Comparison of ENCODE assay signal across 8 cellular contexts in genomic region chr19:13115936-13116281, GRCh38. TPM values are rescaled to one million over a fixed set of nuclear protein-coding genes. Genes with fewer than 3 reads are reported as not detected.
DNase-seq lines count a peak whose midpoint lies in the region; ATAC-seq and TF ChIP-seq lines count a peak whose summit lies in the region.

No MANE protein-coding gene starts in this region.

- H3K4me3 ChIP-seq in adrenal gland (peak overlapping the region; percentile 71 to 97 (median 89)), liver (ENCODE audit: low read depth in 1 of 3, low read length in 3 of 3) (peak overlapping the region; percentile 73 to 100 (median 90)), thoracic aorta (peak overlapping the region; percentile 100)

- no peak for TF ChIP-seq RAD21 in liver (IDR thresholded peaks at IDR 0.05)

- H3K9me3 ChIP-seq in adrenal gland (replicated peaks in 1 of 3) (no peaks in the 10 kb centered on the region), liver (ENCODE audit: control insufficient read depth in 4 of 4, low read length in 3 of 4) (no peaks in the 10 kb centered on the region), thoracic aorta (no peaks in the 10 kb centered on the region)

- peak overlapping the region in 4 of 5 donors; percentile 42 to 85 (median 65) for H3K27ac ChIP-seq in adrenal gland
- peak overlapping the region; percentile 78 to 82 for H3K27ac ChIP-seq in liver (ENCODE audit: low read depth in 1 of 2, low read length in 2 of 2)
- H3K27ac ChIP-seq in thoracic aorta, result peak overlapping the region in 1 of 2 donors; percentile 67

- no peak for TF ChIP-seq POLR2A in adrenal gland (IDR thresholded peaks at IDR 0.05)

- peak overlapping the region; percentile 58 to 77 for H3K9ac ChIP-seq in liver (ENCODE audit: low read depth in 1 of 2, low read length in 2 of 2)

- H3K36me3 ChIP-seq in adrenal gland (replicated peaks in 1 of 2) (peaks cover 0 to 20% of the 10 kb centered on the region in 2 donors), liver (ENCODE audit: control insufficient read depth in 4 of 4, insufficient read depth in 3 of 4, low read depth in 1 of 4, low read length in 3 of 4) (peaks cover 0 to 6% (median 1%) of the 10 kb centered on the region in 4 donors), thoracic aorta (peaks cover 8% of the 10 kb centered on the region)

- no peak for TF ChIP-seq CTCF in adrenal gland (IDR thresholded peaks at IDR 0.05)
- TF ChIP-seq CTCF in liver (IDR thresholded peaks at IDR 0.05; ENCODE audit: low read depth, low read length, missing input control), result no peak
- no peak for TF ChIP-seq CTCF in thoracic aorta (IDR thresholded peaks at IDR 0.05)

- peaks cover 32 to 42% of the 10 kb centered on the region in 2 donors for H3K4me1 ChIP-seq in adrenal gland (replicated peaks in 1 of 2)
- peaks cover 12 to 40% (median 31%) of the 10 kb centered on the region in 4 donors for H3K4me1 ChIP-seq in liver (ENCODE audit: control insufficient read depth in 4 of 4, insufficient read depth in 4 of 4, low read length in 3 of 4)
- peaks cover 16 to 44% of the 10 kb centered on the region in 2 donors for H3K4me1 ChIP-seq in thoracic aorta (ENCODE audit: control insufficient read depth in 1 of 2, low read depth in 2 of 2)

- intact Hi-C loops in adrenal gland (cut with DNase I), result no loop called here

- H3K27me3 ChIP-seq in adrenal gland (no peaks in the 10 kb centered on the region), liver (ENCODE audit: control insufficient read depth in 4 of 4, insufficient read depth in 4 of 4, low read length in 3 of 4) (no peaks in the 10 kb centered on the region), thoracic aorta (replicated peaks; ENCODE audit: insufficient read depth) (no peaks in the 10 kb centered on the region)

- DNase-seq in activated CD4-positive, alpha-beta T cell treated with anti-CD3 and anti-CD28 coated beads for 48 hours, result peak; percentile 27
- no peak for DNase-seq in activated CD4-positive, alpha-beta T cell treated with anti-CD3 and anti-CD28 coated beads for 1 hour
- DNase-seq in adrenal gland (no peak), thoracic aorta (ENCODE audit: low spot score) (no peak)
- DNase-seq in stimulated activated naive CD4-positive, alpha-beta T cell (lab: John Stamatoyannopoulos, UW), result no peak

- 1 to 13% (median 4%) methylated on average over 3 to 18 of the region's 18 CpGs for WGBS in adrenal gland, 4 donors
- whole genome bisulfite sequencing in liver, result 1% methylated on average over 18 of the region's 18 CpGs

- ATAC-seq in thoracic aorta (ENCODE audit: insufficient number of reproducible peaks, low FRiP score, low read depth), result no peak
- ATAC-seq in GM21367 (IDR thresholded peaks at IDR 0.05; ENCODE audit: unreplicated experiment), result no peak
- ATAC-seq in GM19351 (IDR thresholded peaks at IDR 0.05; ENCODE audit: unreplicated experiment), result no peak

TF ChIP-seq in liver, 16 proteins besides CTCF, POLR2A, EP300 and RAD21:
- TF ChIP-seq ATF3 (IDR thresholded peaks at IDR 0.05), result no peak
- no peak for TF ChIP-seq GABPA (IDR thresholded peaks at IDR 0.05 in 1 of 2, conservative IDR thresholded peaks at IDR 0.05 in 1 of 2)
- TF ChIP-seq SP1 (IDR thresholded peaks at IDR 0.05), result no peak
- TF ChIP-seq RXRA (IDR thresholded peaks at IDR 0.05), result no peak
TF ChIP-seq in liver: peak in this region for 0.

RNA-seq across cellular contexts. Expression of gene TRMT1, which starts 0.6 kb away (rescaled TPM):
- 10 to 100 TPM; 13.4 to 48.0 (median 35.4) TPM for total RNA-seq in adrenal gland
- 100 to 1,000 TPM in 2 of 3 donors, 10 to 100 TPM in 1; 15.5 to 229 (median 120) TPM for polyA plus RNA-seq in adrenal gland
- total RNA-seq in liver, result 10 to 100 TPM in 1 of 2 donors, 1 to 10 TPM in 1; 8.3 to 15.6 TPM
- 10 to 100 TPM in 1 of 2 donors, 1 to 10 TPM in 1; 9.8 to 13.7 TPM for polyA plus RNA-seq in liver
- total RNA-seq in thoracic aorta, result 10 to 100 TPM; 35.3 to 52.3 TPM

RNA-seq across cellular contexts. Expression of gene NACC1, which starts 2.2 kb away (rescaled TPM):
- total RNA-seq in adrenal gland, result 10 to 100 TPM; 26.7 to 67.0 (median 48.0) TPM
- polyA plus RNA-seq in adrenal gland, result 10 to 100 TPM; 12.4 to 47.7 (median 14.8) TPM
- total RNA-seq in liver, result 10 to 100 TPM; 16.7 to 18.7 TPM
- 10 to 100 TPM in 1 of 2 donors, under 1 TPM in 1; 0.86 to 24.7 TPM for polyA plus RNA-seq in liver
- 10 to 100 TPM; 27.2 to 28.8 TPM for total RNA-seq in thoracic aorta

RNA-seq across cellular contexts. Expression of gene LYL1, which starts 13.3 kb away (rescaled TPM):
- total RNA-seq in adrenal gland (10 to 100 TPM in 5 of 8 donors, 1 to 10 TPM in 3; 4.3 to 22.5 (median 13.2) TPM), liver (10 to 100 TPM in 1 of 2 donors, 1 to 10 TPM in 1; 2.0 to 69.7 TPM), thoracic aorta (10 to 100 TPM; 10.6 to 36.1 TPM)
- polyA plus RNA-seq in adrenal gland (10 to 100 TPM in 1 of 3 donors, 1 to 10 TPM in 1, under 1 TPM in 1; 0.38 to 18.7 (median 7.9) TPM), liver (1 to 10 TPM in 1 of 2 donors, under 1 TPM in 1; 0.35 to 2.6 TPM)

RNA-seq across cellular contexts. Expression of gene STX10, which starts 34.3 kb away (rescaled TPM):
- total RNA-seq in adrenal gland (10 to 100 TPM; 30.5 to 90.7 (median 65.0) TPM), liver (10 to 100 TPM; 15.7 to 23.3 TPM), thoracic aorta (10 to 100 TPM; 30.8 to 83.4 TPM)
- polyA plus RNA-seq in adrenal gland (100 to 1,000 TPM in 2 of 3 donors, 10 to 100 TPM in 1; 16.0 to 182 (median 159) TPM), liver (10 to 100 TPM; 19.2 to 32.7 TPM)

RNA-seq across cellular contexts. Expression of gene IER2, which starts 34.3 kb away (rescaled TPM):
- total RNA-seq in adrenal gland (100 to 1,000 TPM in 2 of 8 donors, 10 to 100 TPM in 6; 36.4 to 121 (median 61.8) TPM), liver (10 to 100 TPM; 11.4 to 20.3 TPM), thoracic aorta (100 to 1,000 TPM; 125 to 440 TPM)
- polyA plus RNA-seq in adrenal gland (100 to 1,000 TPM in 1 of 3 donors, 10 to 100 TPM in 1, 1 to 10 TPM in 1; 7.4 to 120 (median 97.1) TPM), liver (10 to 100 TPM; 23.6 to 38.9 TPM)
